8 cellular contexts compared by ENCODE assay signal in the genomic region with DNA sequence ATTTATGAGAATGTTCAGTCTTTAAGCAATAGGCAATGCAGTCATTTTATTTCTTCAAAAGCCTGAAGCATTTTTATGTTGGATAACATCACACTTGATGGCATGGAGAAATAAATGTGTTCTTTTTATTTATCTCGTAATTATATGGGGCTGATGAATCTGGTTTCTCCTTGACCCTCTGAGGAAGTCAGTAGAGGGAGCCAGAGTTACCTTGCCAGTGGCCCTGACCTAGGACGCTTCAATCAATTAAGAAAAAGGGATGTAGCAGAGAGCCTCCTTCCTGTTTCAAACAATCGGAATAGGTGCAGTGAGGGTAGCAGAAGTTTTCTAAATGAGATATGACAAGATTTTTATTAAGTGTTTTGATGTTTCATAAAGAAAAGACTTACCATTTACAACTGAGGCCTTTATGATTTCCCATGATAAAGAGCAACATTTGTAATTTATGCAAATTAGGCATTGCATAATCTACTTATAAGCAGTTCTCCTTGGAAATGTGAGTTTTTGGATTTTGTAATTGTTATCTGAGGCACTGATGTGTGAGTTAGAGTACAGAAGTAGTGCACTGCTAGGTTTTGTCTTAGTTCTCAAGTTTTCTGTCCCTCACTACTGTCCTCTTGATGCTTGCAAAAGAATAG.
A peak's percentile ranks its signal among the peaks of the same experiment; 100 is the strongest.
DNase-seq lines count a peak whose midpoint lies in the region; ATAC-seq and TF ChIP-seq lines count a peak whose summit lies in the region.

No MANE protein-coding gene starts in this region.

- no peaks in the 10 kb centered on the region for H3K27me3 ChIP-seq in HL-60 (ENCODE audit: insufficient read depth, poor library complexity, severe bottlenecking)
- H3K27me3 ChIP-seq in WERI-Rb-1 (ENCODE audit: insufficient read depth, low read depth, severe bottlenecking) = no peaks in the 10 kb centered on the region
- H3K27me3 ChIP-seq in kidney epithelial cell (ENCODE audit: control insufficient read depth, insufficient read depth, low read length) = no peaks in the 10 kb centered on the region

- H3K9me3 ChIP-seq in WERI-Rb-1 (ENCODE audit: severe bottlenecking) = no peaks in the 10 kb centered on the region

- TF ChIP-seq CTCF in GM12874 (IDR thresholded peaks at IDR 0.05; ENCODE audit: insufficient read depth, low read depth, low read length) = peak; percentile 31; the same call in 1 of the 2 replicates
- peak; percentile 47 for TF ChIP-seq CTCF in HL-60 (IDR thresholded peaks at IDR 0.05; ENCODE audit: insufficient read depth, low read length)
- peak; percentile 65 for TF ChIP-seq CTCF in WERI-Rb-1 (IDR thresholded peaks at IDR 0.05; ENCODE audit: low read depth, low read length)
- peak; percentile 74 for TF ChIP-seq CTCF in kidney epithelial cell (IDR thresholded peaks at IDR 0.05; ENCODE audit: insufficient read depth, low read length, poor library complexity, severe bottlenecking)

- H3K27ac ChIP-seq in HL-60 (replicated peaks) = peak overlapping the region; percentile 6; the same call in 1 of the 2 replicates
- no peak overlapping the region for H3K27ac ChIP-seq in WERI-Rb-1

- H3K4me3 ChIP-seq in HL-60 (replicated peaks; ENCODE audit: insufficient read depth, low read length) = no peak overlapping the region
- no peak overlapping the region for H3K4me3 ChIP-seq in WERI-Rb-1 (ENCODE audit: low read depth, low read length)
- H3K4me3 ChIP-seq in kidney epithelial cell (ENCODE audit: low read depth, low read length) = no peak overlapping the region

- H3K36me3 ChIP-seq in WERI-Rb-1 = no peaks in the 10 kb centered on the region
- H3K36me3 ChIP-seq in kidney epithelial cell (ENCODE audit: control insufficient read depth, insufficient read depth, low read length) = no peaks in the 10 kb centered on the region

- DNase-seq in HL-60 (ENCODE audit: low read depth in 1 of 2, low spot score in 1 of 2) = peak; percentile 43 to 73
- peak; percentile 29 for DNase-seq in WERI-Rb-1
- no peak for DNase-seq in kidney epithelial cell (ENCODE audit: low read depth)
- DNase-seq in islet precursor cell = no peak
- DNase-seq in NCI-H345 treated with DMSO at 0.1 percent for 48 hours (lab: John Stamatoyannopoulos, UW; ENCODE audit: unreplicated experiment) = no peak

- ATAC-seq in HG02840 (IDR thresholded peaks at IDR 0.05; ENCODE audit: low FRiP score, unreplicated experiment) (no peak), HG03039 (IDR thresholded peaks at IDR 0.05; ENCODE audit: unreplicated experiment) (no peak)

Comparison
In these comparisons a context has a peak if more than half of its experiments do, and no peak if none do; other contexts are left out.
1. DNase-seq: peak in HL-60 (2 of 2) and WERI-Rb-1 (single experiment); none in kidney epithelial cell (single experiment), islet precursor cell (single experiment) and NCI-H345 treated with DMSO at 0.1 percent for 48 hours (single experiment).
2. Peak in every context shown above with its lines, with median percentiles within 50 percentile points of each other: CTCF ChIP-seq.